In the genomic region with DNA sequence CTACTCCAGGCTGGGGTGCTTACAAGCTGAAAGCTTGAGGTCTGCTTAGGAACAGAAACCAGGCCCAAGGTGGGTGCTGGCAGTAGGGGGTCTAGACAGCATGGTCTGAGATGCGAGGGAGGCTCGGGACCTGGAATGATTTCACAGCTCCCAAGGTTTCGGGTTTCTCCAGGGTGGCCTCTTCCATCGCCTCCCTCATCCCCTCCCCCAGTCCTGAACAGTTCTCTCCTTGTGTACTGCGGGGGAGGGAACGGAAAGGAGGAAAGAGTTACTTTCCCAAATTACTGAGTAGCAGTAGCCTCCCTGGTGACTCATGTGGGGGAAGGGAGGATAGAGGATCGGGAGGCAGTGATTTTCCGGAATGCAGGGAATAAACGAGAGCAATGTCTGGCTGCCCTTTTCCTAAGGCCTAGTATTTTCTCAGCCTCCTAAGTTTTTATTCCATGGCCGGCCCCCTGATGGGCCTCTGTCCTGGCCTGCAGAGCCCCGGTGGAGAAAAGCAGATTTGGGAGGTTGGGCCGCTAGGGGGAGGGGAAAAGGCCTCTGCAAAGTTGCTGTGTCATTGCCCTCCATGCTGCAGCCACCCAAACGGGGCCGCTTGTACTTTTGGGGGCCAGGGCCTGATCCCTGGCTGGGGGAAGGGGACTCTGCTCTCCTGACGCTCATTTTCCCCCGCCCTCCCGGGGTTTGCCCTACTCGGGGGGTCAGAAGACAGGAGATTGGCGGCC, we compare ENCODE assay signal across 1 cellular context.
TF ChIP-seq lines count a peak whose summit lies in the region.

No MANE protein-coding gene starts in this region.

TF ChIP-seq in HEK293, 187 proteins besides CTCF, POLR2A, EP300 and RAD21 (continued from another document and continues in another):
- TF ChIP-seq YY2 (tag by site-specific recombination; IDR thresholded peaks at IDR 0.05) (peak; percentile 61; the same call in 1 of the 2 replicates), SALL2 (tag by site-specific recombination; IDR thresholded peaks at IDR 0.05; ENCODE audit: borderline replicate concordance) (no peak), ZNF174 (tag by site-specific recombination; IDR thresholded peaks at IDR 0.05) (no peak), SP3 (tag by site-specific recombination; IDR thresholded peaks at IDR 0.05) (peak; percentile 63), GFI1B (tag by site-specific recombination; IDR thresholded peaks at IDR 0.05) (peak; percentile 96), KLF8 (tag by site-specific recombination; IDR thresholded peaks at IDR 0.05) (peak; percentile 73), ZNF843 (tag by site-specific recombination; IDR thresholded peaks at IDR 0.05) (0 out of 2 replicates have a peak, but pooled peaks have one; percentile 63), ZBTB20 (tag by site-specific recombination; IDR thresholded peaks at IDR 0.05) (peak; percentile 73), ZNF658 (tag by site-specific recombination; IDR thresholded peaks at IDR 0.05) (no peak), ZNF596 (tag by site-specific recombination; IDR thresholded peaks at IDR 0.05) (peak; percentile 20; the same call in 1 of the 2 replicates), ZBTB8A (tag by site-specific recombination; IDR thresholded peaks at IDR 0.05) (peak; percentile 79), ZNF664 (tag by site-specific recombination; IDR thresholded peaks at IDR 0.05) (no peak), ZBTB48 (tag by site-specific recombination; IDR thresholded peaks at IDR 0.05) (peak; percentile 89; the same call in 1 of the 2 replicates), ZNF747 (tag by site-specific recombination; IDR thresholded peaks at IDR 0.05) (no peak), ZNF114 (tag by site-specific recombination; IDR thresholded peaks at IDR 0.05) (no peak), HOXD13 (CRISPR knock-in tag; IDR thresholded peaks at IDR 0.05; ENCODE audit: borderline replicate concordance) (no peak), ZNF133 (tag by site-specific recombination; IDR thresholded peaks at IDR 0.05) (no peak), ZNF701 (tag by site-specific recombination; IDR thresholded peaks at IDR 0.05) (no peak), ZNF24 (tag by site-specific recombination; IDR thresholded peaks at IDR 0.05) (peak; percentile 85), ZNF132 (tag by site-specific recombination; IDR thresholded peaks at IDR 0.05; ENCODE audit: borderline replicate concordance) (no peak), SCRT2 (tag by site-specific recombination; IDR thresholded peaks at IDR 0.05) (no peak), ZEB2 (tag by site-specific recombination; IDR thresholded peaks at IDR 0.05) (peak; percentile 92), ZNF785 (tag by site-specific recombination; IDR thresholded peaks at IDR 0.05) (no peak), KLF1 (tag by site-specific recombination; IDR thresholded peaks at IDR 0.05) (peak; percentile 34; the same call in 1 of the 2 replicates), ZNF624 (tag by site-specific recombination; IDR thresholded peaks at IDR 0.05) (peak; percentile 46; the same call in 1 of the 2 replicates), ZNF654 (tag by site-specific recombination; IDR thresholded peaks at IDR 0.05; ENCODE audit: low read depth) (peak; percentile 5; the same call in 1 of the 2 replicates), ZNF175 (tag by site-specific recombination; IDR thresholded peaks at IDR 0.05) (no peak), IKZF3 (tag by site-specific recombination; IDR thresholded peaks at IDR 0.05) (peak; percentile 99), ZNF354C (tag by site-specific recombination; IDR thresholded peaks at IDR 0.05; ENCODE audit: borderline replicate concordance, low read depth) (no peak), ZNF768 (tag by site-specific recombination; IDR thresholded peaks at IDR 0.05) (no peak), EGR2 (tag by site-specific recombination; IDR thresholded peaks at IDR 0.05; ENCODE audit: low read depth) (peak; percentile 90), ZBTB7A (tag by site-specific recombination; IDR thresholded peaks at IDR 0.05; ENCODE audit: low read depth) (no peak), MYNN (tag by site-specific recombination; IDR thresholded peaks at IDR 0.05; ENCODE audit: borderline replicate concordance) (0 out of 2 replicates have a peak, but pooled peaks have one; percentile 34), ZNF558 (tag by site-specific recombination; IDR thresholded peaks at IDR 0.05) (peak; percentile 8; the same call in 1 of the 2 replicates), ZNF140 (tag by site-specific recombination; IDR thresholded peaks at IDR 0.05) (no peak), SP2 (tag by site-specific recombination; IDR thresholded peaks at IDR 0.05) (peak; percentile 67), SCRT1 (tag by site-specific recombination; IDR thresholded peaks at IDR 0.05; ENCODE audit: borderline replicate concordance) (no peak), ZNF426 (tag by site-specific recombination; IDR thresholded peaks at IDR 0.05) (no peak), ZNF560 (tag by site-specific recombination; IDR thresholded peaks at IDR 0.05; ENCODE audit: borderline replicate concordance) (no peak), ZIC2 (tag by site-specific recombination; IDR thresholded peaks at IDR 0.05) (peak; percentile 62), GLI2 (tag by site-specific recombination; IDR thresholded peaks at IDR 0.05; ENCODE audit: borderline replicate concordance, low read depth) (no peak; the same call in 1 of the 2 replicates), ZNF585B (tag by site-specific recombination; IDR thresholded peaks at IDR 0.05) (no peak), ZNF416 (tag by site-specific recombination; IDR thresholded peaks at IDR 0.05) (no peak)
- TF ChIP-seq, protein P1, sequence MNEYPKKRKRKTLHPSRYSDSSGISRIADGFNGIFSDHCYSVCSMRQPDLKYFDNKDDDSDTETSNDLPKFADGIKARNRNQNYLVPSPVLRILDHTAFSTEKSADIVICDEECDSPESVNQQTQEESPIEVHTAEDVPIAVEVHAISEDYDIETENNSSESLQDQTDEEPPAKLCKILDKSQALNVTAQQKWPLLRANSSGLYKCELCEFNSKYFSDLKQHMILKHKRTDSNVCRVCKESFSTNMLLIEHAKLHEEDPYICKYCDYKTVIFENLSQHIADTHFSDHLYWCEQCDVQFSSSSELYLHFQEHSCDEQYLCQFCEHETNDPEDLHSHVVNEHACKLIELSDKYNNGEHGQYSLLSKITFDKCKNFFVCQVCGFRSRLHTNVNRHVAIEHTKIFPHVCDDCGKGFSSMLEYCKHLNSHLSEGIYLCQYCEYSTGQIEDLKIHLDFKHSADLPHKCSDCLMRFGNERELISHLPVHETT (tag by site-specific recombination; IDR thresholded peaks at IDR 0.05): peak; percentile 73
- TF ChIP-seq, protein P2, sequence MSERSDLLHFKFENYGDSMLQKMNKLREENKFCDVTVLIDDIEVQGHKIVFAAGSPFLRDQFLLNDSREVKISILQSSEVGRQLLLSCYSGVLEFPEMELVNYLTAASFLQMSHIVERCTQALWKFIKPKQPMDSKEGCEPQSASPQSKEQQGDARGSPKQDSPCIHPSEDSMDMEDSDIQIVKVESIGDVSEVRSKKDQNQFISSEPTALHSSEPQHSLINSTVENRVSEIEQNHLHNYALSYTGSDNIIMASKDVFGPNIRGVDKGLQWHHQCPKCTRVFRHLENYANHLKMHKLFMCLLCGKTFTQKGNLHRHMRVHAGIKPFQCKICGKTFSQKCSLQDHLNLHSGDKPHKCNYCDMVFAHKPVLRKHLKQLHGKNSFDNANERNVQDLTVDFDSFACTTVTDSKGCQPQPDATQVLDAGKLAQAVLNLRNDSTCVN (tag by site-specific recombination; optimal IDR thresholded peaks at IDR 0.05): no peak
- TF ChIP-seq, protein P3, sequence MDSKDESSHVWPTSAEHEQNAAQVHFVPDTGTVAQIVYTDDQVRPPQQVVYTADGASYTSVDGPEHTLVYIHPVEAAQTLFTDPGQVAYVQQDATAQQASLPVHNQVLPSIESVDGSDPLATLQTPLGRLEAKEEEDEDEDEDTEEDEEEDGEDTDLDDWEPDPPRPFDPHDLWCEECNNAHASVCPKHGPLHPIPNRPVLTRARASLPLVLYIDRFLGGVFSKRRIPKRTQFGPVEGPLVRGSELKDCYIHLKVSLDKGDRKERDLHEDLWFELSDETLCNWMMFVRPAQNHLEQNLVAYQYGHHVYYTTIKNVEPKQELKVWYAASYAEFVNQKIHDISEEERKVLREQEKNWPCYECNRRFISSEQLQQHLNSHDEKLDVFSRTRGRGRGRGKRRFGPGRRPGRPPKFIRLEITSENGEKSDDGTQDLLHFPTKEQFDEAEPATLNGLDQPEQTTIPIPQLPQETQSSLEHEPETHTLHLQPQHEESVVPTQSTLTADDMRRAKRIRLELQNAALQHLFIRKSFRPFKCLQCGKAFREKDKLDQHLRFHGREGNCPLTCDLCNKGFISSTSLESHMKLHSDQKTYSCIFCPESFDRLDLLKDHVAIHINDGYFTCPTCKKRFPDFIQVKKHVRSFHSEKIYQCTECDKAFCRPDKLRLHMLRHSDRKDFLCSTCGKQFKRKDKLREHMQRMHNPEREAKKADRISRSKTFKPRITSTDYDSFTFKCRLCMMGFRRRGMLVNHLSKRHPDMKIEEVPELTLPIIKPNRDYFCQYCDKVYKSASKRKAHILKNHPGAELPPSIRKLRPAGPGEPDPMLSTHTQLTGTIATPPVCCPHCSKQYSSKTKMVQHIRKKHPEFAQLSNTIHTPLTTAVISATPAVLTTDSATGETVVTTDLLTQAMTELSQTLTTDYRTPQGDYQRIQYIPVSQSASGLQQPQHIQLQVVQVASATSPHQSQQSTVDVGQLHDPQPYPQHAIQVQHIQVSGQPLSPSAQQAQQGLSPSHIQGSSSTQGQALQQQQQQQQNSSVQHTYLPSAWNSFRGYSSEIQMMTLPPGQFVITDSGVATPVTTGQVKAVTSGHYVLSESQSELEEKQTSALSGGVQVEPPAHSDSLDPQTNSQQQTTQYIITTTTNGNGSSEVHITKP (tag by site-specific recombination; IDR thresholded peaks at IDR 0.05): peak; percentile 92
- TF ChIP-seq, protein P4, sequence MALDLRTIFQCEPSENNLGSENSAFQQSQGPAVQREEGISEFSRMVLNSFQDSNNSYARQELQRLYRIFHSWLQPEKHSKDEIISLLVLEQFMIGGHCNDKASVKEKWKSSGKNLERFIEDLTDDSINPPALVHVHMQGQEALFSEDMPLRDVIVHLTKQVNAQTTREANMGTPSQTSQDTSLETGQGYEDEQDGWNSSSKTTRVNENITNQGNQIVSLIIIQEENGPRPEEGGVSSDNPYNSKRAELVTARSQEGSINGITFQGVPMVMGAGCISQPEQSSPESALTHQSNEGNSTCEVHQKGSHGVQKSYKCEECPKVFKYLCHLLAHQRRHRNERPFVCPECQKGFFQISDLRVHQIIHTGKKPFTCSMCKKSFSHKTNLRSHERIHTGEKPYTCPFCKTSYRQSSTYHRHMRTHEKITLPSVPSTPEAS (tag by site-specific recombination; IDR thresholded peaks at IDR 0.05): no peak
- TF ChIP-seq, protein P5, sequence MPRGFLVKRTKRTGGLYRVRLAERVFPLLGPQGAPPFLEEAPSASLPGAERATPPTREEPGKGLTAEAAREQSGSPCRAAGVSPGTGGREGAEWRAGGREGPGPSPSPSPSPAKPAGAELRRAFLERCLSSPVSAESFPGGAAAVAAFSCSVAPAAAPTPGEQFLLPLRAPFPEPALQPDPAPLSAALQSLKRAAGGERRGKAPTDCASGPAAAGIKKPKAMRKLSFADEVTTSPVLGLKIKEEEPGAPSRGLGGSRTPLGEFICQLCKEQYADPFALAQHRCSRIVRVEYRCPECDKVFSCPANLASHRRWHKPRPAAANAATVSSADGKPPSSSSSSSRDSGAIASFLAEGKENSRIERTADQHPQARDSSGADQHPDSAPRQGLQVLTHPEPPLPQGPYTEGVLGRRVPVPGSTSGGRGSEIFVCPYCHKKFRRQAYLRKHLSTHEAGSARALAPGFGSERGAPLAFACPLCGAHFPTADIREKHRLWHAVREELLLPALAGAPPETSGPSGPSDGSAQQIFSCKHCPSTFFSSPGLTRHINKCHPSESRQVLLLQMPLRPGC (tag by site-specific recombination; IDR thresholded peaks at IDR 0.05): peak; percentile 87
- TF ChIP-seq, protein P6, sequence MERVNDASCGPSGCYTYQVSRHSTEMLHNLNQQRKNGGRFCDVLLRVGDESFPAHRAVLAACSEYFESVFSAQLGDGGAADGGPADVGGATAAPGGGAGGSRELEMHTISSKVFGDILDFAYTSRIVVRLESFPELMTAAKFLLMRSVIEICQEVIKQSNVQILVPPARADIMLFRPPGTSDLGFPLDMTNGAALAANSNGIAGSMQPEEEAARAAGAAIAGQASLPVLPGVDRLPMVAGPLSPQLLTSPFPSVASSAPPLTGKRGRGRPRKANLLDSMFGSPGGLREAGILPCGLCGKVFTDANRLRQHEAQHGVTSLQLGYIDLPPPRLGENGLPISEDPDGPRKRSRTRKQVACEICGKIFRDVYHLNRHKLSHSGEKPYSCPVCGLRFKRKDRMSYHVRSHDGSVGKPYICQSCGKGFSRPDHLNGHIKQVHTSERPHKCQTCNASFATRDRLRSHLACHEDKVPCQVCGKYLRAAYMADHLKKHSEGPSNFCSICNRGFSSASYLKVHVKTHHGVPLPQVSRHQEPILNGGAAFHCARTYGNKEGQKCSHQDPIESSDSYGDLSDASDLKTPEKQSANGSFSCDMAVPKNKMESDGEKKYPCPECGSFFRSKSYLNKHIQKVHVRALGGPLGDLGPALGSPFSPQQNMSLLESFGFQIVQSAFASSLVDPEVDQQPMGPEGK (tag by site-specific recombination; IDR thresholded peaks at IDR 0.05): peak; percentile 94
- TF ChIP-seq, protein P7, sequence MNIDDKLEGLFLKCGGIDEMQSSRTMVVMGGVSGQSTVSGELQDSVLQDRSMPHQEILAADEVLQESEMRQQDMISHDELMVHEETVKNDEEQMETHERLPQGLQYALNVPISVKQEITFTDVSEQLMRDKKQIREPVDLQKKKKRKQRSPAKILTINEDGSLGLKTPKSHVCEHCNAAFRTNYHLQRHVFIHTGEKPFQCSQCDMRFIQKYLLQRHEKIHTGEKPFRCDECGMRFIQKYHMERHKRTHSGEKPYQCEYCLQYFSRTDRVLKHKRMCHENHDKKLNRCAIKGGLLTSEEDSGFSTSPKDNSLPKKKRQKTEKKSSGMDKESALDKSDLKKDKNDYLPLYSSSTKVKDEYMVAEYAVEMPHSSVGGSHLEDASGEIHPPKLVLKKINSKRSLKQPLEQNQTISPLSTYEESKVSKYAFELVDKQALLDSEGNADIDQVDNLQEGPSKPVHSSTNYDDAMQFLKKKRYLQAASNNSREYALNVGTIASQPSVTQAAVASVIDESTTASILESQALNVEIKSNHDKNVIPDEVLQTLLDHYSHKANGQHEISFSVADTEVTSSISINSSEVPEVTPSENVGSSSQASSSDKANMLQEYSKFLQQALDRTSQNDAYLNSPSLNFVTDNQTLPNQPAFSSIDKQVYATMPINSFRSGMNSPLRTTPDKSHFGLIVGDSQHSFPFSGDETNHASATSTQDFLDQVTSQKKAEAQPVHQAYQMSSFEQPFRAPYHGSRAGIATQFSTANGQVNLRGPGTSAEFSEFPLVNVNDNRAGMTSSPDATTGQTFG (tag by site-specific recombination; IDR thresholded peaks at IDR 0.05; ENCODE audit: borderline replicate concordance): no peak
- TF ChIP-seq, protein P8, sequence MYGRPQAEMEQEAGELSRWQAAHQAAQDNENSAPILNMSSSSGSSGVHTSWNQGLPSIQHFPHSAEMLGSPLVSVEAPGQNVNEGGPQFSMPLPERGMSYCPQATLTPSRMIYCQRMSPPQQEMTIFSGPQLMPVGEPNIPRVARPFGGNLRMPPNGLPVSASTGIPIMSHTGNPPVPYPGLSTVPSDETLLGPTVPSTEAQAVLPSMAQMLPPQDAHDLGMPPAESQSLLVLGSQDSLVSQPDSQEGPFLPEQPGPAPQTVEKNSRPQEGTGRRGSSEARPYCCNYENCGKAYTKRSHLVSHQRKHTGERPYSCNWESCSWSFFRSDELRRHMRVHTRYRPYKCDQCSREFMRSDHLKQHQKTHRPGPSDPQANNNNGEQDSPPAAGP (tag by site-specific recombination; IDR thresholded peaks at IDR 0.05): peak; percentile 83; the same call in 1 of the 2 replicates
